ENCODE assay signal across 29 cellular contexts in genomic region chr16:86421995-86422394, GRCh38.
"Had no signal": no experiment of that assay in that cellular context is flagged by ENCODE, and none has a peak within 500 bp of the region (broad histone marks: within the 10 kb centered on the region; RNA-seq: fewer than 3 reads in every experiment).

No MANE protein-coding gene starts in this region.

- ATAC-seq: stimulated activated effector memory CD8-positive, alpha-beta T cell treated with anti-CD3 and anti-CD28 coated beads, Interleukin-12 subunit alpha, Interleukin-12 subunit beta, amount 100 ng/mL, for 72 hours; stimulated activated memory B cell treated with anti-CD40 and anti-IgM and Interleukin-4, amounts not matched to agents 10 μg/mL and 1 μg/mL and 100 μg/mL, for 72 hours; stimulated activated naive B cell treated with anti-CD40 and anti-IgM and Interleukin-4, amounts not matched to agents 10 μg/mL and 1 μg/mL and 100 μg/mL, for 72 hours; stimulated activated naive CD8-positive, alpha-beta T cell treated with anti-CD3 and anti-CD28 coated beads, Interleukin-15, amount 100 ng/mL, for 72 hours; stimulated activated naive CD8-positive, alpha-beta T cell treated with anti-CD3 and anti-CD28 coated beads, Interleukin-15, Interleukin-2, amounts not matched to agents 100 U/mL and 50 U/mL, for 24 hours; upper lobe of right lung had no signal

- H3K9me3 ChIP-seq: suprapubic skin, testis, thyroid gland, transverse colon, upper lobe of right lung, vagina had no signal

- H3K27ac Mint-ChIP-seq: stimulated activated effector memory CD8-positive, alpha-beta T cell treated with anti-CD3 and anti-CD28 coated beads, Interleukin-12 subunit alpha, Interleukin-12 subunit beta, amount 100 ng/mL, for 72 hours; stimulated activated memory B cell treated with anti-CD40 and anti-IgM and Interleukin-4, amounts not matched to agents 10 μg/mL and 1 μg/mL and 100 μg/mL, for 72 hours; stimulated activated naive B cell treated with anti-CD40 and anti-IgM and Interleukin-4, amounts not matched to agents 10 μg/mL and 1 μg/mL and 100 μg/mL, for 72 hours; stimulated activated naive CD8-positive, alpha-beta T cell treated with anti-CD3 and anti-CD28 coated beads, Interleukin-15, amount 100 ng/mL, for 72 hours; stimulated activated naive CD8-positive, alpha-beta T cell treated with anti-CD3 and anti-CD28 coated beads, Interleukin-15, Interleukin-2, amounts not matched to agents 100 ng/mL and 50 ng/mL, for 24 hours; type B pancreatic cell had no signal

- H3K4me1 Mint-ChIP-seq: stimulated activated effector memory CD8-positive, alpha-beta T cell treated with anti-CD3 and anti-CD28 coated beads, Interleukin-12 subunit alpha, Interleukin-12 subunit beta, amount 100 ng/mL, for 72 hours; stimulated activated memory B cell treated with anti-CD40 and anti-IgM and Interleukin-4, amounts not matched to agents 10 μg/mL and 1 μg/mL and 100 μg/mL, for 72 hours; stimulated activated naive B cell treated with anti-CD40 and anti-IgM and Interleukin-4, amounts not matched to agents 10 μg/mL and 1 μg/mL and 100 μg/mL, for 72 hours; stimulated activated naive CD8-positive, alpha-beta T cell treated with anti-CD3 and anti-CD28 coated beads, Interleukin-15, amount 100 ng/mL, for 72 hours had no signal

- H3K27ac ChIP-seq: stomach, suprapubic skin, testis, thoracic aorta, thyroid gland, tibial artery, tibial nerve, transverse colon, upper lobe of left lung, upper lobe of right lung, uterus, vagina had no signal

- H3K4me3 ChIP-seq: stomach, suprapubic skin, testis, thoracic aorta, thyroid gland, tibial artery, tibial nerve, transverse colon, upper lobe of left lung, upper lobe of right lung, uterus, vagina had no signal

- H3K36me3 Mint-ChIP-seq: stimulated activated effector memory CD8-positive, alpha-beta T cell treated with anti-CD3 and anti-CD28 coated beads, Interleukin-12 subunit alpha, Interleukin-12 subunit beta, amount 100 ng/mL, for 72 hours; stimulated activated memory B cell treated with anti-CD40 and anti-IgM and Interleukin-4, amounts not matched to agents 10 μg/mL and 1 μg/mL and 100 μg/mL, for 72 hours; stimulated activated naive B cell treated with anti-CD40 and anti-IgM and Interleukin-4, amounts not matched to agents 10 μg/mL and 1 μg/mL and 100 μg/mL, for 72 hours; type B pancreatic cell had no signal

- FAIRE-seq: urothelium cell line had no signal

- H3K36me3 ChIP-seq: stomach, suprapubic skin, thoracic aorta, thyroid gland, tibial artery, tibial nerve, transverse colon, upper lobe of left lung, upper lobe of right lung, uterus, vagina had no signal

- H3K4me1 ChIP-seq: suprapubic skin, testis, thyroid gland, tibial artery, tibial nerve, upper lobe of left lung, upper lobe of right lung, uterus had no signal

- H3K4me3 Mint-ChIP-seq: stimulated activated effector memory CD8-positive, alpha-beta T cell treated with anti-CD3 and anti-CD28 coated beads, Interleukin-12 subunit alpha, Interleukin-12 subunit beta, amount 100 ng/mL, for 72 hours; stimulated activated memory B cell treated with anti-CD40 and anti-IgM and Interleukin-4, amounts not matched to agents 10 μg/mL and 1 μg/mL and 100 μg/mL, for 72 hours; stimulated activated naive B cell treated with anti-CD40 and anti-IgM and Interleukin-4, amounts not matched to agents 10 μg/mL and 1 μg/mL and 100 μg/mL, for 72 hours; stimulated activated naive CD8-positive, alpha-beta T cell treated with anti-CD3 and anti-CD28 coated beads, Interleukin-15, amount 100 ng/mL, for 72 hours; stimulated activated naive CD8-positive, alpha-beta T cell treated with anti-CD3 and anti-CD28 coated beads, Interleukin-15, Interleukin-2, amounts not matched to agents 100 ng/mL and 50 ng/mL, for 24 hours; type B pancreatic cell had no signal

- H3K9me3 Mint-ChIP-seq: stimulated activated naive CD8-positive, alpha-beta T cell treated with anti-CD3 and anti-CD28 coated beads, Interleukin-15, amount 100 ng/mL, for 72 hours had no signal

- DNase-seq: stimulated activated CD4-positive, alpha-beta T cell treated with anti-CD3 and anti-CD28 coated beads, Interleukin-2, amount 100 ng/mL, for 48 hours; stimulated activated CD4-positive, alpha-beta T cell treated with anti-CD3 and anti-CD28 coated beads, Interleukin-4, amount 100 ng/mL, for 1 hour; stimulated activated CD4-positive, alpha-beta T cell treated with anti-CD3 and anti-CD28 coated beads, Interleukin-4, amount 100 ng/mL, for 24 hours; stimulated activated CD4-positive, alpha-beta T cell treated with anti-CD3 and anti-CD28 coated beads, Interleukin-4, amount 100 ng/mL, for 4 hours; stimulated activated CD8-positive, alpha-beta memory T cell treated with anti-CD3 and anti-CD28 coated beads, Interleukin-4, amount 100 ng/mL, for 48 hours; stimulated activated naive B cell treated with anti-CD40 and anti-IgM and Interleukin-4, amounts not matched to agents 10 μg/mL and 1 μg/mL and 100 μg/mL, for 72 hours; stimulated activated naive CD4-positive, alpha-beta T cell; stimulated activated naive CD4-positive, alpha-beta T cell treated with Interleukin-2 at 50 U/mL for 16 hours; stimulated activated naive CD8-positive, alpha-beta T cell treated with anti-CD3 and anti-CD28 coated beads, Interleukin-15, amount 100 ng/mL, for 72 hours; stimulated activated naive CD8-positive, alpha-beta T cell treated with anti-CD3 and anti-CD28 coated beads, Interleukin-15, Interleukin-2, amounts not matched to agents 100 U/mL and 50 U/mL, for 24 hours; stomach; substantia nigra; testis; thyroid gland; tibial artery; transverse colon; trophoblast cell; upper lobe of left lung; upper lobe of right lung; uterus had no signal

- H3K27me3 Mint-ChIP-seq: stimulated activated naive CD8-positive, alpha-beta T cell treated with anti-CD3 and anti-CD28 coated beads, Interleukin-15, amount 100 ng/mL, for 72 hours; stimulated activated naive CD8-positive, alpha-beta T cell treated with anti-CD3 and anti-CD28 coated beads, Interleukin-15, Interleukin-2, amounts not matched to agents 100 ng/mL and 50 ng/mL, for 24 hours had no signal

- H3K27me3 ChIP-seq: stomach, testis, thyroid gland, transverse colon, upper lobe of left lung, upper lobe of right lung, uterus, vagina had no signal
